ENCODE assay signal across 16 cellular contexts in genomic region chr9:96425500-96426169, GRCh38. TPM values are rescaled to one million over a fixed set of nuclear protein-coding genes. Genes with fewer than 3 reads are reported as not detected.
DNase-seq lines count a peak whose midpoint lies in the region; ATAC-seq and TF ChIP-seq lines count a peak whose summit lies in the region.
"Had no signal": no experiment of that assay in that cellular context is flagged by ENCODE, and none has a peak within 500 bp of the region (broad histone marks: within the 10 kb centered on the region; RNA-seq: fewer than 3 reads in every experiment).

No MANE protein-coding gene starts in this region.

- H3K27me3 ChIP-seq in CD8-positive, alpha-beta memory T cell (ENCODE audit: insufficient read depth, low read length, poor library complexity, severe bottlenecking): no peaks in the 10 kb centered on the region
- H3K27me3 ChIP-seq in lower lobe of right lung (ENCODE audit: low read depth): no peaks in the 10 kb centered on the region

- H3K4me3 ChIP-seq in CD8-positive, alpha-beta memory T cell (ENCODE audit: low read length): no peak overlapping the region
- H3K4me3 ChIP-seq in HEK293 (ENCODE audit: low read depth, low read length) (no peak overlapping the region), lower lobe of right lung (no peak overlapping the region)
- H3K4me3 ChIP-seq: A549 had no signal

- H3K27ac Mint-ChIP-seq in CD8-positive, alpha-beta memory T cell: peak overlapping the region in 7 of 8 donors; percentile 28 to 90 (median 56)
- peak overlapping the region; percentile 47 for H3K27ac Mint-ChIP-seq in T-helper 17 cell
- H3K27ac Mint-ChIP-seq in activated CD8-positive, alpha-beta T cell treated with anti-CD3 and anti-CD28 coated beads for 36 hours: no peak overlapping the region

- peak in 1 of 5 donors; percentile 22 for DNase-seq in CD8-positive, alpha-beta memory T cell
- DNase-seq in T-helper 17 cell (no peak), lower lobe of right lung (no peak), GM19238 (ENCODE audit: insufficient read length, low spot score) (no peak)
- no peak for DNase-seq in stimulated activated naive CD4-positive, alpha-beta T cell (lab: John Stamatoyannopoulos, UW)
- no peak for DNase-seq in activated CD8-positive, alpha-beta T cell treated with anti-CD3 and anti-CD28 coated beads for 36 hours
- DNase-seq in central memory CD4-positive, alpha-beta T cell: no peak
- DNase-seq: Calu3, KG1, NCI-H1105 treated with DMSO at 0.1 percent for 48 hours, NCI-H2029 treated with DMSO at 0.1 percent for 48 hours, NCI-H2227 treated with DMSO at 0.1 percent for 48 hours, NCI-H526 treated with DMSO at 0.1 percent for 48 hours had no signal

- H3K4me3 Mint-ChIP-seq in CD8-positive, alpha-beta memory T cell: peak overlapping the region in 6 of 7 donors; percentile 16 to 63 (median 54)
- H3K4me3 Mint-ChIP-seq in T-helper 17 cell: peak overlapping the region; percentile 49
- no peak overlapping the region for H3K4me3 Mint-ChIP-seq in activated CD8-positive, alpha-beta T cell treated with anti-CD3 and anti-CD28 coated beads for 36 hours
- H3K4me3 Mint-ChIP-seq: CD14-positive monocyte had no signal

- peaks cover 10% of the 10 kb centered on the region for H3K4me1 ChIP-seq in CD8-positive, alpha-beta memory T cell (ENCODE audit: insufficient read depth, low read length)
- H3K4me1 ChIP-seq in HEK293 (ENCODE audit: control insufficient read depth, insufficient read depth, low read length): no peaks in the 10 kb centered on the region
- H3K4me1 ChIP-seq in lower lobe of right lung: peaks cover 15% of the 10 kb centered on the region

- peaks cover 0 to 3% of the 10 kb centered on the region in 2 donors for H3K27me3 Mint-ChIP-seq in CD8-positive, alpha-beta memory T cell
- H3K27me3 Mint-ChIP-seq in T-helper 17 cell: no peaks in the 10 kb centered on the region
- H3K27me3 Mint-ChIP-seq in activated CD8-positive, alpha-beta T cell treated with anti-CD3 and anti-CD28 coated beads for 36 hours: no peaks in the 10 kb centered on the region

- H3K27ac ChIP-seq in CD8-positive, alpha-beta memory T cell (ENCODE audit: low read depth, low read length): no peak overlapping the region
- no peak overlapping the region for H3K27ac ChIP-seq in HEK293 (ENCODE audit: extremely low read depth, low read depth, low read length)
- H3K27ac ChIP-seq in lower lobe of right lung: no peak overlapping the region
- H3K27ac ChIP-seq: A549 had no signal

- peaks cover 13 to 24% (median 18%) of the 10 kb centered on the region in 3 donors for H3K4me1 Mint-ChIP-seq in CD8-positive, alpha-beta memory T cell
- H3K4me1 Mint-ChIP-seq in T-helper 17 cell: peaks cover 5% of the 10 kb centered on the region
- peaks cover 14% of the 10 kb centered on the region for H3K4me1 Mint-ChIP-seq in activated CD8-positive, alpha-beta T cell treated with anti-CD3 and anti-CD28 coated beads for 36 hours (ENCODE audit: low read depth)

- POLR2A ChIA-PET in CD8-positive, alpha-beta memory T cell (lab: Charles Lee): interaction anchor here (1.5 kb wide), 1 partner anchor 24 kb away, joined by 3 read pairs; the partner anchor contains the start of gene HABP4
- POLR2A ChIA-PET in HEK293 (lab: Yijun Ruan, JAX): no interaction called here
- POLR2A ChIA-PET in activated CD8-positive, alpha-beta T cell treated with anti-CD3 and anti-CD28 coated beads for 36 hours (lab: Charles Lee): interaction anchor here (1.1 kb wide), 1 partner anchor 230 kb away, joined by 4 read pairs; the partner anchor contains the start of gene PRXL2C

- CTCF ChIA-PET in CD8-positive, alpha-beta memory T cell (lab: Charles Lee): interaction anchor here (1.1 kb wide), 1 partner anchor 108 kb away, joined by 4 read pairs; no protein-coding TSS in a partner anchor
- CTCF ChIA-PET in HEK293 (lab: Yijun Ruan, JAX): interaction anchor here (0.5 kb wide), 1 partner anchor 1756 kb away, joined by 3 read pairs; no protein-coding TSS in a partner anchor
- CTCF ChIA-PET in activated CD8-positive, alpha-beta T cell treated with anti-CD3 and anti-CD28 coated beads for 36 hours (lab: Charles Lee): no interaction called here

- no peaks in the 10 kb centered on the region for H3K36me3 ChIP-seq in CD8-positive, alpha-beta memory T cell (ENCODE audit: insufficient read depth, low read length)
- no peaks in the 10 kb centered on the region for H3K36me3 ChIP-seq in HEK293 (ENCODE audit: control insufficient read depth in 2 of 2, insufficient read depth in 1 of 2, low read length in 2 of 2)
- H3K36me3 ChIP-seq in lower lobe of right lung: no peaks in the 10 kb centered on the region

- H3K36me3 Mint-ChIP-seq in CD8-positive, alpha-beta memory T cell: no peaks in the 10 kb centered on the region
- H3K36me3 Mint-ChIP-seq in T-helper 17 cell (ENCODE audit: low read depth): no peaks in the 10 kb centered on the region
- H3K36me3 Mint-ChIP-seq in activated CD8-positive, alpha-beta T cell treated with anti-CD3 and anti-CD28 coated beads for 36 hours (ENCODE audit: low read depth): no peaks in the 10 kb centered on the region
- H3K36me3 Mint-ChIP-seq: CD14-positive monocyte had no signal

- no peaks in the 10 kb centered on the region for H3K9me3 ChIP-seq in CD8-positive, alpha-beta memory T cell (ENCODE audit: low read length)
- no peaks in the 10 kb centered on the region for H3K9me3 ChIP-seq in HEK293 (ENCODE audit: control insufficient read depth, insufficient read depth, low read depth, low read length)
- no peaks in the 10 kb centered on the region for H3K9me3 ChIP-seq in T-helper 17 cell (ENCODE audit: control insufficient read depth, low read length, poor library complexity, severe bottlenecking)
- no peaks in the 10 kb centered on the region for H3K9me3 ChIP-seq in lower lobe of right lung
- H3K9me3 ChIP-seq: A549 had no signal

- TF ChIP-seq CTCF in HEK293 (tag by site-specific recombination; IDR thresholded peaks at IDR 0.05) (no peak), lower lobe of right lung (IDR thresholded peaks at IDR 0.05) (no peak)
- TF ChIP-seq CTCF in activated CD8-positive, alpha-beta T cell treated with anti-CD3 and anti-CD28 coated beads for 36 hours (IDR thresholded peaks at IDR 0.05): no peak

- ATAC-seq in T-helper 17 cell: no peak
- peak; percentile 64 to 76 for ATAC-seq in lower lobe of right lung
- no peak for ATAC-seq in activated CD8-positive, alpha-beta T cell treated with anti-CD3 and anti-CD28 coated beads for 36 hours
- ATAC-seq: A549 had no signal

- H3K9me3 Mint-ChIP-seq in CD8-positive, alpha-beta memory T cell: no peaks in the 10 kb centered on the region
- no peaks in the 10 kb centered on the region for H3K9me3 Mint-ChIP-seq in activated CD8-positive, alpha-beta T cell treated with anti-CD3 and anti-CD28 coated beads for 36 hours

- intact Hi-C loops in lower lobe of right lung (cut with DNase I): no loop called here
- intact Hi-C loops in activated CD8-positive, alpha-beta T cell treated with anti-CD3 and anti-CD28 coated beads for 36 hours (cut with micrococcal nuclease): no loop called here

TF ChIP-seq in HEK293, 187 proteins besides CTCF, POLR2A, EP300 and RAD21 (continues in another document):
- TF ChIP-seq OSR2 (tag by site-specific recombination; IDR thresholded peaks at IDR 0.05) (0 out of 2 replicates have a peak, but pooled peaks have one; percentile 8), ELK4 (IDR thresholded peaks at IDR 0.05; ENCODE audit: borderline replicate concordance, low read depth, low read length) (no peak), ZNF202 (tag by site-specific recombination; IDR thresholded peaks at IDR 0.05; ENCODE audit: borderline replicate concordance) (no peak), PRDM6 (tag by site-specific recombination; IDR thresholded peaks at IDR 0.05) (peak; percentile 66)

RNA-seq across cellular contexts. Expression of gene ZNF367, which starts 7.5 kb away (rescaled TPM):
- 10 to 100 TPM; 47.8 to 51.9 TPM for total RNA-seq in CD8-positive, alpha-beta memory T cell
- polyA plus RNA-seq in CD8-positive, alpha-beta memory T cell: 1.5 TPM
- total RNA-seq in T-helper 17 cell (1 to 10 TPM; 4.7 to 6.9 TPM), lower lobe of right lung (1.1 TPM)
- total RNA-seq in activated CD8-positive, alpha-beta T cell treated with anti-CD3 and anti-CD28 coated beads for 36 hours: 10 to 100 TPM; 29.3 to 30.1 TPM

RNA-seq across cellular contexts. Expression of gene HABP4, which starts 24.3 kb away (rescaled TPM):
- total RNA-seq in CD8-positive, alpha-beta memory T cell: 10 to 100 TPM; 20.4 to 21.0 TPM
- polyA plus RNA-seq in CD8-positive, alpha-beta memory T cell: 24.1 TPM
- total RNA-seq in T-helper 17 cell (10 to 100 TPM; 16.6 to 21.3 TPM), lower lobe of right lung (9.8 TPM)
- 1 to 10 TPM; 7.0 to 8.3 TPM for total RNA-seq in activated CD8-positive, alpha-beta T cell treated with anti-CD3 and anti-CD28 coated beads for 36 hours

RNA-seq across cellular contexts. Expression of gene SLC35D2, which starts 42.1 kb away (rescaled TPM):
- total RNA-seq in CD8-positive, alpha-beta memory T cell: 1 to 10 TPM; 7.9 to 8.3 TPM
- polyA plus RNA-seq in CD8-positive, alpha-beta memory T cell: 29.1 TPM
- 10 to 100 TPM; 23.5 to 31.7 TPM for total RNA-seq in T-helper 17 cell
- total RNA-seq in lower lobe of right lung: 32.4 TPM
- 1 to 10 TPM; 2.2 to 2.6 TPM for total RNA-seq in activated CD8-positive, alpha-beta T cell treated with anti-CD3 and anti-CD28 coated beads for 36 hours

Comparison
In these comparisons a context has a peak if more than half of its experiments do, and no peak if none do; other contexts are left out.
1. ATAC-seq: peak in lower lobe of right lung (2 of 2); none in T-helper 17 cell (single experiment) and activated CD8-positive, alpha-beta T cell treated with anti-CD3 and anti-CD28 coated beads for 36 hours (single experiment).